12 cellular contexts compared by ENCODE assay signal in the genomic region with DNA sequence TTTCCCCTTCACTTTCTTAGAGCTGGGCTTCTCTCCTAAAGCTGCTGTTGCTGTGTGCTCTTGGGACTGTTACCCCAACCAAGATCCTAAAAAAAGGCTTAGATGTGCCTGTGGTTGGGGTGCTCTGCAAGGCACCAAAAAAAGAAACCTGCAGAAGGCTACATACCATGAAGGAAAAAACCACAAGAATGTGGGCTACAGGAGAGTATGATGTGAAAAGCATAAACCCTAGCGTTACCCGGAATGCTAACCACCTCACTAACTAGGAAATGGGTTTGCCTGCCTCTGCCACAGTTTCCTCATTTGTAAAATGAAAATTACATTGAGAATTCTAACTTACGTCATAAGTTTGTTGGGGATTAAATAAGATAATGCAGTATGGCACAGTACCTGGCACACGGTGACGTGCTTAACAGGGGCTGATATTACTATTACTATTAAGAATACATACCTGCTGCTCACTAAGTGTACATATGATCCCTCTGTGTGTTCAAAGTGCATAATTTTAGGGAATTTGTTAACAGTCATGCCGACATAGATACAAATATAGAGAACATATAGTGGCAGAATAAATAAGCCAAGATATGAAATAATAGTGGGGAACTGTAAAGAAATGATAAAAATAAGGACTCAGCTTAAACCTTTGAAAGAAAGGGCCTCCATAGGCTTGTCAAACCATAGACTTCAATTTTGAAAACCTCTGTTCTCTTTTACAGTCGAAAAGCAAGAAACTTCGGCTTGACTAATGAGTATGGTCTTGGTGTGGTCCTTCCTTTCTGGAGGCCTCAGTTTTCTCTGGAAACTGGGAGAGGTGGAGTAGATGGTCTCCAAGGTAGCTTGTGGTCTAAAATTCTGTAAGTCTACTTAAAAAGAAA.
DNase-seq lines count a peak whose midpoint lies in the region; ATAC-seq and TF ChIP-seq lines count a peak whose summit lies in the region.
"Had no signal": no experiment of that assay in that cellular context is flagged by ENCODE, and none has a peak within 500 bp of the region (broad histone marks: within the 10 kb centered on the region; RNA-seq: fewer than 3 reads in every experiment).

No MANE protein-coding gene starts in this region.

- peaks cover 46% of the 10 kb centered on the region for H3K4me1 Mint-ChIP-seq in activated naive CD4-positive, alpha-beta T cell treated with anti-CD3 and anti-CD28 coated beads, Interleukin-2, amount 50 U/mL, for 24 hours
- peaks cover 60% of the 10 kb centered on the region for H3K4me1 Mint-ChIP-seq in T-helper 1 cell treated with Interleukin-12 subunit alpha and Interleukin-12 subunit beta and Interleukin-4 antibody, amounts not matched to agents 30 μg/mL and 1 μg/mL, for 36 hours (ENCODE audit: low read depth)
- H3K4me1 Mint-ChIP-seq in progenitor cell of endocrine pancreas (ENCODE audit: low read depth) = peaks cover 13% of the 10 kb centered on the region

- H3K9me3 Mint-ChIP-seq in activated naive CD4-positive, alpha-beta T cell treated with anti-CD3 and anti-CD28 coated beads, Interleukin-2, amount 50 U/mL, for 24 hours = no peaks in the 10 kb centered on the region
- H3K9me3 Mint-ChIP-seq in T-helper 1 cell treated with Interleukin-12 subunit alpha and Interleukin-12 subunit beta and Interleukin-4 antibody, amounts not matched to agents 30 μg/mL and 1 μg/mL, for 36 hours = no peaks in the 10 kb centered on the region
- no peaks in the 10 kb centered on the region for H3K9me3 Mint-ChIP-seq in progenitor cell of endocrine pancreas (ENCODE audit: low read depth)

- H3K27ac Mint-ChIP-seq in activated naive CD4-positive, alpha-beta T cell treated with anti-CD3 and anti-CD28 coated beads, Interleukin-2, amount 50 U/mL, for 24 hours = peak overlapping the region; percentile 88
- peak overlapping the region; percentile 84 for H3K27ac Mint-ChIP-seq in T-helper 1 cell treated with Interleukin-12 subunit alpha and Interleukin-12 subunit beta and Interleukin-4 antibody, amounts not matched to agents 30 μg/mL and 1 μg/mL, for 36 hours
- H3K27ac Mint-ChIP-seq in progenitor cell of endocrine pancreas = no peak overlapping the region

- DNase-seq in activated naive CD4-positive, alpha-beta T cell treated with anti-CD3 and anti-CD28 coated beads, Interleukin-2, amount 50 U/mL, for 16 hours = no peak
- DNase-seq in glomerular visceral epithelial cell (ENCODE audit: extremely low spot score) = peak; percentile 47
- DNase-seq in islet precursor cell = no peak
- no peak for DNase-seq in occipital lobe (lab: John Stamatoyannopoulos, UW)
- no peak for DNase-seq in progenitor cell of endocrine pancreas (ENCODE audit: low spot score, unreplicated experiment)
- DNase-seq: head of caudate nucleus, PC-3, retina, tibial artery had no signal

- ATAC-seq in HG03025 (IDR thresholded peaks at IDR 0.05; ENCODE audit: low FRiP score, unreplicated experiment) = no peak
- ATAC-seq: PC-3 had no signal

- H3K27me3 Mint-ChIP-seq in activated naive CD4-positive, alpha-beta T cell treated with anti-CD3 and anti-CD28 coated beads, Interleukin-2, amount 50 U/mL, for 24 hours = no peaks in the 10 kb centered on the region
- no peaks in the 10 kb centered on the region for H3K27me3 Mint-ChIP-seq in T-helper 1 cell treated with Interleukin-12 subunit alpha and Interleukin-12 subunit beta and Interleukin-4 antibody, amounts not matched to agents 30 μg/mL and 1 μg/mL, for 36 hours (ENCODE audit: low read depth)
- H3K27me3 Mint-ChIP-seq in progenitor cell of endocrine pancreas = peaks cover 20% of the 10 kb centered on the region

- H3K4me3 Mint-ChIP-seq in activated naive CD4-positive, alpha-beta T cell treated with anti-CD3 and anti-CD28 coated beads, Interleukin-2, amount 50 U/mL, for 24 hours = peak overlapping the region; percentile 87
- H3K4me3 Mint-ChIP-seq in T-helper 1 cell treated with Interleukin-12 subunit alpha and Interleukin-12 subunit beta and Interleukin-4 antibody, amounts not matched to agents 30 μg/mL and 1 μg/mL, for 36 hours = peak overlapping the region; percentile 78
- no peak overlapping the region for H3K4me3 Mint-ChIP-seq in progenitor cell of endocrine pancreas (ENCODE audit: low read depth)

- no peaks in the 10 kb centered on the region for H3K36me3 Mint-ChIP-seq in activated naive CD4-positive, alpha-beta T cell treated with anti-CD3 and anti-CD28 coated beads, Interleukin-2, amount 50 U/mL, for 24 hours
- H3K36me3 Mint-ChIP-seq in T-helper 1 cell treated with Interleukin-12 subunit alpha and Interleukin-12 subunit beta and Interleukin-4 antibody, amounts not matched to agents 30 μg/mL and 1 μg/mL, for 36 hours (ENCODE audit: low read depth) = peaks cover 7% of the 10 kb centered on the region
- peaks cover 1% of the 10 kb centered on the region for H3K36me3 Mint-ChIP-seq in progenitor cell of endocrine pancreas (ENCODE audit: insufficient read depth)

- no peak for TF ChIP-seq CTCF in progenitor cell of endocrine pancreas (IDR thresholded peaks at IDR 0.05; ENCODE audit: unreplicated experiment)
